ENCODE assay signal across 14 cellular contexts in genomic region chr17:66665194-66665593, GRCh38.
"Had no signal": no experiment of that assay in that cellular context is flagged by ENCODE, and none has a peak within 500 bp of the region (broad histone marks: within the 10 kb centered on the region; RNA-seq: fewer than 3 reads in every experiment).

No MANE protein-coding gene starts in this region.

- H3K4me2 ChIP-seq: hepatocyte had no signal

- H3K4me3 ChIP-seq: cardiac muscle cell, dorsolateral prefrontal cortex, hepatocyte, thyroid gland had no signal

- H3K27me3 ChIP-seq: cardiac muscle cell, dorsolateral prefrontal cortex, hepatocyte, thyroid gland had no signal

- H3K27ac Mint-ChIP-seq: natural killer cell treated with Interleukin-12 subunit alpha and Interleukin-12 subunit beta and Interleukin-15 and Interleukin-18, amount 100 ng/mL, for 72 hours; stimulated activated memory B cell treated with anti-CD40 and anti-IgM and Interleukin-4, amounts not matched to agents 10 μg/mL and 1 μg/mL and 100 μg/mL, for 72 hours had no signal

- H3K79me2 ChIP-seq: hepatocyte had no signal

- H3K9me3 ChIP-seq: thyroid gland had no signal

- H3K4me3 Mint-ChIP-seq: natural killer cell treated with Interleukin-12 subunit alpha and Interleukin-12 subunit beta and Interleukin-15 and Interleukin-18, amount 100 ng/mL, for 72 hours; stimulated activated memory B cell treated with anti-CD40 and anti-IgM and Interleukin-4, amounts not matched to agents 10 μg/mL and 1 μg/mL and 100 μg/mL, for 72 hours had no signal

- H3K36me3 ChIP-seq: cardiac muscle cell, thyroid gland had no signal

- H3K27ac ChIP-seq: cardiac muscle cell, dorsolateral prefrontal cortex, hepatocyte, thyroid gland had no signal

- ATAC-seq: esophagus mucosa; left ventricle myocardium superior; natural killer cell treated with Interleukin-12 subunit alpha and Interleukin-12 subunit beta and Interleukin-15 and Interleukin-18, amount 100 ng/mL, for 72 hours; stimulated activated memory B cell treated with anti-CD40 and anti-IgM and Interleukin-4, amounts not matched to agents 10 μg/mL and 1 μg/mL and 100 μg/mL, for 72 hours had no signal

- DNase-seq: activated CD4-positive, alpha-beta T cell treated with anti-CD3 and anti-CD28 coated beads, Interleukin-2, amount 50 U/mL, for 4 hours; activated T-cell treated with anti-CD3 and anti-CD28 coated beads for 4 hours; dorsolateral prefrontal cortex; kidney; left ventricle myocardium superior; mesendoderm; retina; T-helper 9 cell; thyroid gland had no signal

- H2AFZ ChIP-seq: hepatocyte had no signal

- H3K4me1 Mint-ChIP-seq: stimulated activated memory B cell treated with anti-CD40 and anti-IgM and Interleukin-4, amounts not matched to agents 10 μg/mL and 1 μg/mL and 100 μg/mL, for 72 hours had no signal

- H3K36me3 Mint-ChIP-seq: natural killer cell treated with Interleukin-12 subunit alpha and Interleukin-12 subunit beta and Interleukin-15 and Interleukin-18, amount 100 ng/mL, for 72 hours; stimulated activated memory B cell treated with anti-CD40 and anti-IgM and Interleukin-4, amounts not matched to agents 10 μg/mL and 1 μg/mL and 100 μg/mL, for 72 hours had no signal

- H3K9me3 Mint-ChIP-seq: natural killer cell treated with Interleukin-12 subunit alpha and Interleukin-12 subunit beta and Interleukin-15 and Interleukin-18, amount 100 ng/mL, for 72 hours; stimulated activated memory B cell treated with anti-CD40 and anti-IgM and Interleukin-4, amounts not matched to agents 10 μg/mL and 1 μg/mL and 100 μg/mL, for 72 hours had no signal
